ENCODE assay signal across 10 cellular contexts in the genomic region with DNA sequence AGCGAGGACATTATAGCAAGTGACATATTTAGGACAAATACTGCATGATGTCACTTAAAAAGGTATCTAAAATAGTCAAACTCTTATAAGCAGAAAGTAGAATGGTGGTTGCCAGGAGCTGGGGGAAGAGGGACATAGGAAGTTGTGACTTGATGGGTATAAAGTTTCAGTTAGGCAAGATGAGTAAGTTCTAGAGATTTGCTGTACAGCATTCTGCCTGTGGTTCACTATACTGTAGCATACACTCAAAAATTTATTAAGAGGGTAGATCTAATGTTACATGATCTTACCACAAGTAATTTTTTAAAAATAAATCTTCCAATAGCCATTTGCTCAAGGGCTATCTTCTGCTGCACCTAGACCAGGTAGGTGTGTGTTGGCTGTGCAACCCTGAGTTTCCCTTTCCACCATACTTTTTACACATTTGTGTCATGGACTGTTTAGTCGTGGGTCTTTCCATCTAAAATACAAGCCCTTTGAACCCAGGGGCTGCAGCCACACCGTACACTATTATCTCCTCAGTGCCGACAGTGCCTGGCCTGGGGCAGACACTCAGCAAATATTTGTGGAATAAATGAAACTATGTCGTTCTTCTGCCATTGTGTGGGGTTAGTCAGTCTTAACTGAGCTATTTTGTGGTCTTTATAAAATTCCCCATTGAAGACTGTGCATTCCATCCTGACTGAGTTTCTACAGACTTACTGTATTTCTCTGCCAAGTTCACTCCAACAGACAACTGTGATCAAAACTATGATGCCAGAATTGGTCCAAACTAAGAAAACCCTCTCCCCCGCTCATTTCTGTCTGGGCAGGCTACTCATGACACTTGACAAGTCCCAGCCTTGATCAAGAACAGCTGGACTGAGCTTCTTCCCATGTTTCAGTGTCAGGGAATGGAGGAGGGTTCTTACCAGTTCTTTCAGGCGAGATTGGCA.
DNase-seq lines count a peak whose midpoint lies in the region; ATAC-seq and TF ChIP-seq lines count a peak whose summit lies in the region.
"Had no signal": no experiment of that assay in that cellular context is flagged by ENCODE, and none has a peak within 500 bp of the region (broad histone marks: within the 10 kb centered on the region; RNA-seq: fewer than 3 reads in every experiment).

No MANE protein-coding gene starts in this region.

- peak overlapping the region; percentile 35 for H3K9ac ChIP-seq in adipocyte (ENCODE audit: low read length)
- no peak overlapping the region for H3K9ac ChIP-seq in skeletal muscle tissue (ENCODE audit: low read depth in 1 of 3, low read length in 3 of 3)

- peaks cover 4% of the 10 kb centered on the region for H3K4me1 Mint-ChIP-seq in activated CD8-positive, alpha-beta T cell treated with anti-CD3 and anti-CD28 coated beads for 36 hours (ENCODE audit: low read depth)
- H3K4me1 Mint-ChIP-seq: naive B cell, WTC11 had no signal

- H3K4me3 ChIP-seq in adipocyte (ENCODE audit: low read length) (peak overlapping the region; percentile 43), heart left ventricle (no peak overlapping the region), skeletal muscle tissue (ENCODE audit: low read length in 3 of 3) (no peak overlapping the region), HAP-1 (no peak overlapping the region)

- H3K9me3 ChIP-seq in adipocyte (ENCODE audit: control insufficient read depth, low read length): no peaks in the 10 kb centered on the region
- H3K9me3 ChIP-seq in heart left ventricle: no peaks in the 10 kb centered on the region
- H3K9me3 ChIP-seq in skeletal muscle tissue (ENCODE audit: control insufficient read depth in 3 of 3, low read length in 3 of 3): no peaks in the 10 kb centered on the region
- H3K9me3 ChIP-seq in HAP-1: no peaks in the 10 kb centered on the region

- H3K4me1 ChIP-seq in adipocyte (ENCODE audit: control insufficient read depth, insufficient read depth, low read length) (peaks cover 23% of the 10 kb centered on the region), heart left ventricle (peaks cover 0 to 22% (median 0%) of the 10 kb centered on the region in 12 donors), skeletal muscle tissue (ENCODE audit: control insufficient read depth in 3 of 3, insufficient read depth in 3 of 3, low read length in 3 of 3) (peaks cover 0 to 4% (median 0%) of the 10 kb centered on the region in 3 donors), HAP-1 (no peaks in the 10 kb centered on the region)

- ATAC-seq in heart left ventricle: peak; percentile 80 to 89 (median 86)
- ATAC-seq in activated CD8-positive, alpha-beta T cell treated with anti-CD3 and anti-CD28 coated beads for 36 hours: no peak
- ATAC-seq: WTC11 had no signal

- H3K36me3 ChIP-seq in adipocyte (ENCODE audit: control insufficient read depth, insufficient read depth, low read length, severe bottlenecking): no peaks in the 10 kb centered on the region
- H3K36me3 ChIP-seq in heart left ventricle: no peaks in the 10 kb centered on the region
- H3K36me3 ChIP-seq in skeletal muscle tissue (ENCODE audit: control insufficient read depth in 3 of 3, insufficient read depth in 3 of 3, low read length in 3 of 3): no peaks in the 10 kb centered on the region
- H3K36me3 ChIP-seq in HAP-1 (replicated peaks): no peaks in the 10 kb centered on the region

- no peak overlapping the region for H3K4me3 Mint-ChIP-seq in activated CD8-positive, alpha-beta T cell treated with anti-CD3 and anti-CD28 coated beads for 36 hours
- H3K4me3 Mint-ChIP-seq: naive B cell, WTC11 had no signal

- 68 to 77% (median 74%) methylated on average over 7 of the region's 7 CpGs for WGBS in heart left ventricle, 4 donors

- TF ChIP-seq CTCF in heart left ventricle (IDR thresholded peaks at IDR 0.05): no peak
- no peak for TF ChIP-seq CTCF in activated CD8-positive, alpha-beta T cell treated with anti-CD3 and anti-CD28 coated beads for 36 hours (IDR thresholded peaks at IDR 0.05)

- intact Hi-C loops in heart left ventricle (cut with DNase I): loop anchor here in 2 of 10 donors (5.0 kb wide), 2 partner anchors 75 to 235 kb away; no protein-coding TSS in a partner anchor
- intact Hi-C loops in activated CD8-positive, alpha-beta T cell treated with anti-CD3 and anti-CD28 coated beads for 36 hours (cut with micrococcal nuclease): no loop called here

- DNase-seq in GM04504 (ENCODE audit: low read depth): peak; percentile 96
- DNase-seq in adipocyte (ENCODE audit: low read depth): peak; percentile 96
- DNase-seq in heart left ventricle: peak in 4 of 5 donors; percentile 32 to 55 (median 40)
- DNase-seq in HAP-1 (ENCODE audit: low spot score in 2 of 2): no peak
- DNase-seq in activated CD8-positive, alpha-beta T cell treated with anti-CD3 and anti-CD28 coated beads for 36 hours: no peak
- DNase-seq in erythroblast (lab: John Stamatoyannopoulos, UW): no peak
- no peak for DNase-seq in stimulated activated CD8-positive, alpha-beta memory T cell treated with anti-CD3 and anti-CD28 coated beads, Interleukin-4, amount 100 ng/mL, for 48 hours
- DNase-seq: naive B cell had no signal

- H3K27ac Mint-ChIP-seq in activated CD8-positive, alpha-beta T cell treated with anti-CD3 and anti-CD28 coated beads for 36 hours: no peak overlapping the region
- H3K27ac Mint-ChIP-seq: naive B cell, WTC11 had no signal

- no peaks in the 10 kb centered on the region for H3K9me3 Mint-ChIP-seq in activated CD8-positive, alpha-beta T cell treated with anti-CD3 and anti-CD28 coated beads for 36 hours

- in situ Hi-C loops in HAP-1 (cut with MboI; ENCODE audit: low sequenced_read_pairs): no loop called here

- CTCF ChIA-PET in activated CD8-positive, alpha-beta T cell treated with anti-CD3 and anti-CD28 coated beads for 36 hours (lab: Charles Lee): no interaction called here

- H3K36me3 Mint-ChIP-seq in activated CD8-positive, alpha-beta T cell treated with anti-CD3 and anti-CD28 coated beads for 36 hours (ENCODE audit: low read depth): no peaks in the 10 kb centered on the region
- H3K36me3 Mint-ChIP-seq: naive B cell, WTC11 had no signal

- TF ChIP-seq POLR2A in heart left ventricle (IDR thresholded peaks at IDR 0.05) (no peak), erythroblast (IDR thresholded peaks at IDR 0.05; ENCODE audit: low read length) (no peak)

- H3K27me3 ChIP-seq in adipocyte (replicated peaks; ENCODE audit: control insufficient read depth, insufficient read depth, low read length): no peaks in the 10 kb centered on the region
- H3K27me3 ChIP-seq in heart left ventricle: no peaks in the 10 kb centered on the region
- peaks cover 0 to 6% (median 2%) of the 10 kb centered on the region in 3 donors for H3K27me3 ChIP-seq in skeletal muscle tissue (ENCODE audit: control insufficient read depth in 3 of 3, insufficient read depth in 3 of 3, low read length in 3 of 3)
- no peaks in the 10 kb centered on the region; the same call in 1 of the 2 replicates for H3K27me3 ChIP-seq in HAP-1 (ENCODE audit: low read depth)

- H3K27me3 Mint-ChIP-seq in activated CD8-positive, alpha-beta T cell treated with anti-CD3 and anti-CD28 coated beads for 36 hours: peaks cover 3% of the 10 kb centered on the region

- POLR2A ChIA-PET in activated CD8-positive, alpha-beta T cell treated with anti-CD3 and anti-CD28 coated beads for 36 hours (lab: Charles Lee): no interaction called here

- peak overlapping the region in 7 of 12 donors; percentile 6 to 69 (median 59) for H3K27ac ChIP-seq in heart left ventricle
- peak overlapping the region; percentile 73 for H3K27ac ChIP-seq in skeletal muscle tissue (ENCODE audit: low read depth, low read length)

Comparison
In these comparisons a context has a peak if more than half of its experiments do, and no peak if none do; other contexts are left out.
1. DNase-seq: peak in GM04504 (single experiment), adipocyte (single experiment) and heart left ventricle (4 of 5); none in HAP-1 (0 of 2), activated CD8-positive, alpha-beta T cell treated with anti-CD3 and anti-CD28 coated beads for 36 hours (single experiment), erythroblast (0 of 2) and stimulated activated CD8-positive, alpha-beta memory T cell treated with anti-CD3 and anti-CD28 coated beads, Interleukin-4, amount 100 ng/mL, for 48 hours (single experiment).